In the genomic region with DNA sequence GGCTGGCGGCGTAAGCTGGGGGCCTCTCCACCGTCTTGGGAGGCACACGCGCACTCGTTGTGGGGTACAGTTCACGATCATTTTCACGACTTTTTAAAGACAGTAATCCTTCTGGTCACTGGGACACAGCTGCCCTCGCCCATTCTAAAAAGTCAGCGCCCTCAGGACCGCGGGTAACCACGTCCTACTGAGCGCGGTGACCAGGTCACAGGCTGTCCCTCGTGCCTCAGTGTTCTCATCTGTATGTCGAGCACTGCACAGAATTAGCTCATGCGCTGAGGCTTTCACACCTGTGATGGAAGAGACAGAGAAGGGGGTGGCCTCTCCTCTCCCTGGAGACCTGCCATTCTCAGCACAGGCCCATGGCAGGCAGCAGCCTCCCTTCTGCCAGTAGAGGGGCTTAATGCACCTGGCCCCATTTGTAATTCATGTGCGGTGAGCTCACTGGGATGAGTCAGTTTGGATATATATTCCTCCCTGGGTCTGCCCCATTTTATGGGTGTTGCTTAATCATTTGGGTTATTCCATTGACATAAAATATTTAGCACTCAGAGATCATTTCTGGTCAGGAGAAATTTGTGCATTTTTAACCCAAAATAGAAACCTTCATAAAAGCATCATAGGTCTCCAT, we compare ENCODE assay signal across 9 cellular contexts. TPM values are rescaled to one million over a fixed set of nuclear protein-coding genes. Genes with fewer than 3 reads are reported as not detected.
A peak's percentile ranks its signal among the peaks of the same experiment; 100 is the strongest.
DNase-seq lines count a peak whose midpoint lies in the region; TF ChIP-seq lines count a peak whose summit lies in the region.
"Not testable (repeated sequence)": the region's sequence is repeated elsewhere in the genome, so short reads cannot be mapped to it uniquely, and the experiment has no call there.
"Had no signal": no experiment of that assay in that cellular context is flagged by ENCODE, and none has a peak within 500 bp of the region (broad histone marks: within the 10 kb centered on the region; RNA-seq: fewer than 3 reads in every experiment).

No MANE protein-coding gene starts in this region.

- TF ChIP-seq CTCF in coronary artery (IDR thresholded peaks at IDR 0.05); osteoblast (IDR thresholded peaks at IDR 0.05; ENCODE audit: extremely low read depth, low read depth, low read length); testis (IDR thresholded peaks at IDR 0.05): not testable (repeated sequence)

- H2AFZ ChIP-seq in osteoblast (ENCODE audit: low read length): peak overlapping the region; percentile 70

- H3K4me1 ChIP-seq in iPS-15b (ENCODE audit: control insufficient read depth, insufficient read depth, low read length); testis: not testable (repeated sequence)
- peaks cover 18% of the 10 kb centered on the region for H3K4me1 ChIP-seq in osteoblast (ENCODE audit: insufficient read depth, low read length)

- not testable (repeated sequence) for H3K79me2 ChIP-seq in osteoblast (ENCODE audit: insufficient read depth, low read length)

- H3K9ac ChIP-seq in iPS-15b (ENCODE audit: low read depth, low read length): peak overlapping the region; percentile 65

- TF ChIP-seq POLR2A in Raji (IDR thresholded peaks at IDR 0.05; ENCODE audit: insufficient read depth, low read depth, low read length): peak; percentile 39; the same call in 1 of the 2 replicates
- not testable (repeated sequence) for TF ChIP-seq POLR2A in testis (IDR thresholded peaks at IDR 0.05)

- intact Hi-C loops in testis (cut with DNase I; ENCODE audit: low total_unique reads): not testable (repeated sequence)

- H3K27ac ChIP-seq in coronary artery (peak overlapping the region; percentile 77 to 96), osteoblast (ENCODE audit: low read depth, low read length) (peak overlapping the region; percentile 77)
- H3K27ac ChIP-seq in testis: not testable (repeated sequence)

- H3K27me3 ChIP-seq in iPS-15b (ENCODE audit: control insufficient read depth, insufficient read depth, low read length); osteoblast (ENCODE audit: insufficient read depth, low read length); testis: not testable (repeated sequence)

- H3K9me3 ChIP-seq in iPS-15b (ENCODE audit: control insufficient read depth, insufficient read depth, low read length); osteoblast (ENCODE audit: low read depth, low read length); testis: not testable (repeated sequence)

- DNase-seq in DMS53 (lab: John Stamatoyannopoulos, UW): peak; percentile 78
- DNase-seq in M059J (ENCODE audit: low read depth): peak; percentile 66
- DNase-seq in activated T-cell treated with anti-CD3 and anti-CD28 coated beads, Interleukin-2, amount 50 U/mL, for 48 hours: peak; percentile 59 to 62
- not testable (repeated sequence) for DNase-seq in coronary artery (ENCODE audit: low spot score); osteoblast (ENCODE audit: insufficient read length, low spot score, missing footprints); testis

- H4K20me1 ChIP-seq in osteoblast (ENCODE audit: insufficient read depth, low read length): not testable (repeated sequence)

- H3K4me3 ChIP-seq in coronary artery (peak overlapping the region; percentile 91), iPS-15b (ENCODE audit: low read depth, low read length) (peak overlapping the region; percentile 65), osteoblast (ENCODE audit: insufficient read depth, low read length) (peak overlapping the region; percentile 79), testis (peak overlapping the region; percentile 40 to 62)

- WGBS in testis, 2 donors: 14 to 43% methylated on average over 1 to 19 of the region's 19 CpGs

- H3K36me3 ChIP-seq in iPS-15b (ENCODE audit: control insufficient read depth, insufficient read depth, low read length); osteoblast (ENCODE audit: insufficient read depth, low read length); testis (ENCODE audit: low read depth, missing control alignments): not testable (repeated sequence)

- H3K4me2 ChIP-seq in osteoblast (ENCODE audit: insufficient read depth, low read length): peak overlapping the region; percentile 88

RNA-seq across cellular contexts. Expression of a gene that starts 45.1 kb away (rescaled TPM):
- not detected in 2 replicates for total RNA-seq in M059J (2014; rRNA removed; shearing (Covaris generic))
- total RNA-seq in osteoblast (not detected in 2 replicates), testis (not detected)
- not detected for polyA plus RNA-seq in testis (ENCODE audit: insufficient read depth, low read depth, low replicate concordance)
- total RNA-seq: Right ventricle myocardium superior had no signal
